In the genomic region with DNA sequence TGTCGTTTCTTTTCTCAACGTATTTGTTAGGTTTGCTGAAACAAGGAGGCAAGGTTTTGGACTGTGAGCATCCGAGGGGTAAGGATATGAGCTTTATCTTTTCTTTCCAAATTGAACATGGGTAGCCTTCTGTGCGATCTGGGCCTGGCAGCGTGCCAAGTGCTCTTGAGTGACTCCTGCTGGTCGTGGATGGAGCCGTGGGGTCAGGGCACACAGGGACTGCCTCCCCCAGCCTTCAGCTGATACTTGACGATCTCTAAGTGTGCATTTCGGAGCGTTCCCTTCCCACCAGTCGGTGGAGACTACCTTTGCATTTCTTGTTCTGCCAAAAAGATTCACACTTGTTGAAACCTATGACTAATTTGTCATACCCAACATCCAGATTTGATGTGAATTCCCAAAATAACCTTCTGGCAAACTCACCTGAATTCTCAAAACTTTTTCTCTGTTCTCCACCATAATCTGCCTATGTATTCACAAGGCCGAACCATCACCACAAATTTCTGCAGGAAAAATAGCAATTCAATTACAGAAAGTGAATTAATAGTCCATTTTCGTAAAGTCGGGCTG, we compare ENCODE assay signal across 8 cellular contexts. TPM values are rescaled to one million over a fixed set of nuclear protein-coding genes. Genes with fewer than 3 reads are reported as not detected.
DNase-seq lines count a peak whose midpoint lies in the region; ATAC-seq and TF ChIP-seq lines count a peak whose summit lies in the region.

No MANE protein-coding gene starts in this region.

- no peak for TF ChIP-seq EP300 in gastroesophageal sphincter (IDR thresholded peaks at IDR 0.05)

- H3K36me3 Mint-ChIP-seq in activated CD4-positive, alpha-beta memory T cell treated with anti-CD3 and anti-CD28 coated beads for 36 hours = no peaks in the 10 kb centered on the region

- peak overlapping the region; percentile 58 to 73 (median 68) for H3K27ac ChIP-seq in gastroesophageal sphincter

- TF ChIP-seq CTCF in BE2C (IDR thresholded peaks at IDR 0.05; ENCODE audit: low read depth, low read length) = peak; percentile 88
- TF ChIP-seq CTCF in HFF-Myc (IDR thresholded peaks at IDR 0.05; ENCODE audit: low read depth, low read length, missing control alignments) = peak; percentile 65
- TF ChIP-seq CTCF in gastroesophageal sphincter (IDR thresholded peaks at IDR 0.05) = peak; percentile 37 to 73 (median 64)

- H3K36me3 ChIP-seq in BE2C = no peaks in the 10 kb centered on the region
- no peaks in the 10 kb centered on the region for H3K36me3 ChIP-seq in gastroesophageal sphincter

- no peak for TF ChIP-seq POLR2A in gastroesophageal sphincter (IDR thresholded peaks at IDR 0.05)

- no peaks in the 10 kb centered on the region for H3K9me3 Mint-ChIP-seq in activated CD4-positive, alpha-beta memory T cell treated with anti-CD3 and anti-CD28 coated beads for 36 hours

- no peak overlapping the region for H3K4me3 Mint-ChIP-seq in activated CD4-positive, alpha-beta memory T cell treated with anti-CD3 and anti-CD28 coated beads for 36 hours

- no peaks in the 10 kb centered on the region for H3K9me3 ChIP-seq in BE2C
- H3K9me3 ChIP-seq in gastroesophageal sphincter = no peaks in the 10 kb centered on the region

- no peak for ATAC-seq in gastroesophageal sphincter

- H3K27me3 ChIP-seq in BE2C (no peaks in the 10 kb centered on the region), gastroesophageal sphincter (no peaks in the 10 kb centered on the region)

- no peaks in the 10 kb centered on the region for H3K27me3 Mint-ChIP-seq in activated CD4-positive, alpha-beta memory T cell treated with anti-CD3 and anti-CD28 coated beads for 36 hours

- POLR2A ChIA-PET in activated CD4-positive, alpha-beta memory T cell treated with anti-CD3 and anti-CD28 coated beads for 36 hours (lab: Charles Lee) = no interaction called here

- no peak overlapping the region for H3K4me3 ChIP-seq in BE2C (ENCODE audit: low read depth, low read length)
- no peak overlapping the region for H3K4me3 ChIP-seq in HFF-Myc (replicated peaks; ENCODE audit: low read depth, low read length)
- no peak overlapping the region for H3K4me3 ChIP-seq in gastroesophageal sphincter

- DNase-seq in BE2C = peak; percentile 59
- no peak for DNase-seq in HFF-Myc (ENCODE audit: extremely low read depth, low read depth)
- peak; percentile 58 for DNase-seq in activated CD4-positive, alpha-beta memory T cell treated with anti-CD3 and anti-CD28 coated beads for 36 hours
- peak; percentile 30 to 37 for DNase-seq in stimulated activated CD4-positive, alpha-beta T cell treated with anti-CD3 and anti-CD28 coated beads, Interleukin-15, amount 100 ng/mL, for 48 hours (ENCODE audit: low read depth in 2 of 2)
- no peak for DNase-seq in HPDE6-E6E7 (ENCODE audit: extremely low spot score)
- DNase-seq in NCI-H1694 treated with DMSO at 0.1 percent for 48 hours (lab: John Stamatoyannopoulos, UW) = no peak
- no peak for DNase-seq in NOMO-1 treated with DMSO at 0.1 percent for 48 hours (lab: John Stamatoyannopoulos, UW; ENCODE audit: unreplicated experiment)

- intact Hi-C loops in activated CD4-positive, alpha-beta memory T cell treated with anti-CD3 and anti-CD28 coated beads for 36 hours (cut with micrococcal nuclease) = no loop called here

- H3K27ac Mint-ChIP-seq in activated CD4-positive, alpha-beta memory T cell treated with anti-CD3 and anti-CD28 coated beads for 36 hours = no peak overlapping the region

- H3K4me1 ChIP-seq in BE2C = 0 out of 2 replicates have a peak, but pooled peaks cover 2% of the 10 kb centered on the region
- peaks cover 0 to 52% (median 0%) of the 10 kb centered on the region in 3 donors for H3K4me1 ChIP-seq in gastroesophageal sphincter

- WGBS in gastroesophageal sphincter (ENCODE audit: low coverage in 1 of 2), 2 donors = 33 to 36% methylated on average over 11 to 14 of the region's 14 CpGs

- peaks cover 15% of the 10 kb centered on the region for H3K4me1 Mint-ChIP-seq in activated CD4-positive, alpha-beta memory T cell treated with anti-CD3 and anti-CD28 coated beads for 36 hours (ENCODE audit: low read depth)

- CTCF ChIA-PET in activated CD4-positive, alpha-beta memory T cell treated with anti-CD3 and anti-CD28 coated beads for 36 hours (lab: Charles Lee) = interaction anchor here (0.6 to 1.6 kb wide), 9 partner anchors 12 to 205 kb away, joined by 3 to 16 read pairs (median 5); no protein-coding TSS in a partner anchor

RNA-seq across cellular contexts. Expression of gene CLMP, which starts 40.2 kb away (rescaled TPM):
- polyA plus RNA-seq in BE2C (2012; ENCODE audit: insufficient read depth, insufficient read length, low read depth) = 44.4 TPM
- total RNA-seq in activated CD4-positive, alpha-beta memory T cell treated with anti-CD3 and anti-CD28 coated beads for 36 hours = under 1 TPM; 0.31 to 0.44 TPM
- total RNA-seq in gastroesophageal sphincter = 100 to 1,000 TPM in 3 of 4 donors, 10 to 100 TPM in 1; 89.1 to 274 (median 151) TPM

Comparison
In these comparisons a context has a peak if more than half of its experiments do, and no peak if none do; other contexts are left out.
1. DNase-seq: peak in BE2C (single experiment), activated CD4-positive, alpha-beta memory T cell treated with anti-CD3 and anti-CD28 coated beads for 36 hours (single experiment) and stimulated activated CD4-positive, alpha-beta T cell treated with anti-CD3 and anti-CD28 coated beads, Interleukin-15, amount 100 ng/mL, for 48 hours (2 of 2); none in HFF-Myc (single experiment), HPDE6-E6E7 (single experiment), NCI-H1694 treated with DMSO at 0.1 percent for 48 hours (single experiment) and NOMO-1 treated with DMSO at 0.1 percent for 48 hours (single experiment).
2. RNA of gene CLMP, which starts 40.2 kb away (total RNA-seq): 89.1 to 274 TPM in gastroesophageal sphincter; 0.31 to 0.44 TPM in activated CD4-positive, alpha-beta memory T cell treated with anti-CD3 and anti-CD28 coated beads for 36 hours; every median in the first group is over 10 times any median in the second.
3. Peak in every context shown above with its lines, with median percentiles within 50 percentile points of each other: CTCF ChIP-seq.